8 cellular contexts compared by ENCODE assay signal in the genomic region with DNA sequence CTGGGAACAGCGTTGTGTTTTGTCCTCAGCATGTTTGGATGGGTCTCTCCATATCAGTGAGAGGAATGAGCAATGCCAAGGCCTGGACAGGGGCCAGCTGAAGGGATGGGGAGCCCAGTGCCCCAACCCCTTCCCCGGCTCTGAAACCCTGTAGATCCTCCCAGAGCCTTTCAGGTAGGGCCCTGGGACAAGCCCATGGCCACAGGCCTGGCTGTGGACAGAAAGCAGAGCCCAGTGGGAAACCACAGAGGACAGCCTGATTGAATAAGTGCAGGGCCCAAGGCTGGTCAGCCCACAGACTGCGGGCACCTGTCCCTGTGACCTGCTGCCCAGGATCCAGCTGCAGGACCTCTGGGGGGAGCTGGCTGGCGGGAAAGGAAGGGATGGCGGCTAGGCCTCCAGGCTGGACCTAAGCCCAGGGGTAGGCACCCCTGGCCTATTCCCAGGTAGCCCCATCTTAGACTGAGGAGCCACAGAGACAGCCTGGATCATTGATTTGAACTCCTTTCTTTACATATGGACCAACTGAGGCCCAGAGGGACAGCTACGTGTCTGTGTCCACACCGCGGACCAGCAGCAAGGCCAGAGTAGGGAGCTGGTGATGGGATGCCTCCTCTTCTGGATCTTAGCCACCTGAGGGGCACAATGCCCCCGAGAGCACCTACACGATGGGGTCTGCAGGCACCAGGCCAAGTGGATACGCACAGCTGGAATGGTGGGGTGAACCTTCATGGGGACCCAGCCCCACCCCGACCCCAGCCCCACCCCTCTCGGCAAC. TPM values are rescaled to one million over a fixed set of nuclear protein-coding genes. Genes with fewer than 3 reads are reported as not detected.
DNase-seq lines count a peak whose midpoint lies in the region; ATAC-seq and TF ChIP-seq lines count a peak whose summit lies in the region.

No MANE protein-coding gene starts in this region.

- H2BK15ac ChIP-seq in H9 (ENCODE audit: low read depth, low read length), result no peak overlapping the region

- no peaks in the 10 kb centered on the region for H3K79me2 ChIP-seq in H9 (ENCODE audit: insufficient read depth, low read length)

- H3K27me3 Mint-ChIP-seq in H9 (ENCODE audit: low read depth), result peaks cover 34% of the 10 kb centered on the region
- no peaks in the 10 kb centered on the region for H3K27me3 Mint-ChIP-seq in activated T-cell treated with anti-CD3 and anti-CD28 coated beads, Interleukin-2, amount 50 U/mL, for 24 hours

- no peak overlapping the region for H2BK120ac ChIP-seq in H9 (ENCODE audit: low read depth, low read length, poor library complexity, severe bottlenecking)

- no peak overlapping the region for H4K8ac ChIP-seq in H9 (replicated peaks; ENCODE audit: insufficient read length, low read depth, low read length)

- H3K56ac ChIP-seq in H9 (ENCODE audit: insufficient read length, low read depth, low read length), result no peak overlapping the region

- no peak overlapping the region for H3T11ph ChIP-seq in H9 (ENCODE audit: low read length)

- H3K14ac ChIP-seq in H9 (ENCODE audit: insufficient read depth, low read length), result no peak overlapping the region

- H4K5ac ChIP-seq in H9 (ENCODE audit: insufficient read length, low read depth, low read length), result no peak overlapping the region

- no CpG with 5 or more reads among the region's 13 CpGs for WGBS in H9 (ENCODE audit: extremely low coverage, insufficient read length, low lambda C conversion rate)

- H3K36me3 Mint-ChIP-seq in H9 (ENCODE audit: insufficient read depth in 1 of 3, low read depth in 3 of 3), result peaks cover 18 to 31% (median 30%) of the 10 kb centered on the region in 3 experiments; a peak in 6 of 7 replicates
- H3K36me3 Mint-ChIP-seq in activated T-cell treated with anti-CD3 and anti-CD28 coated beads, Interleukin-2, amount 50 U/mL, for 24 hours (ENCODE audit: low read depth), result peaks cover 2% of the 10 kb centered on the region

- H3K27me3 ChIP-seq in H9 (ENCODE audit: insufficient read depth, low read length), result no peaks in the 10 kb centered on the region; the same call in 1 of the 2 replicates

- peak overlapping the region; percentile 45; the same call in 1 of the 2 replicates for H3K4me3 ChIP-seq in iPS-18c (ENCODE audit: insufficient read depth, low read depth, low read length)

- H4K20me1 ChIP-seq in H9 (ENCODE audit: control insufficient read depth, insufficient read depth, insufficient read length), result no peaks in the 10 kb centered on the region

- no peak overlapping the region for H3K27ac ChIP-seq in H9 (ENCODE audit: insufficient read length, low read depth, low read length)

- TF ChIP-seq CTCF in H9 (conservative IDR thresholded peaks at IDR 0.05), result no peak

- H3K79me1 ChIP-seq in H9 (ENCODE audit: insufficient read depth, low read depth, low read length, poor library complexity, severe bottlenecking), result no peaks in the 10 kb centered on the region

- DNase-seq in H9 (peak; percentile 26), DMS79 treated with DMSO at 0.1 percent for 48 hours (lab: John Stamatoyannopoulos, UW) (no peak), erythroblast (lab: John Stamatoyannopoulos, UW) (no peak), SW 1271 (lab: John Stamatoyannopoulos, UW) (no peak)
- no peak for DNase-seq in activated T-cell treated with anti-CD3 and anti-CD28 coated beads, Interleukin-2, amount 50 U/mL, for 24 hours
- DNase-seq in stimulated activated naive CD8-positive, alpha-beta T cell treated with anti-CD3 and anti-CD28 coated beads, Interleukin-15, Interleukin-2, amounts not matched to agents 100 U/mL and 50 U/mL, for 24 hours, result peak; percentile 22

- H3K9me3 Mint-ChIP-seq in H9, result no peaks in the 10 kb centered on the region
- H3K9me3 Mint-ChIP-seq in activated T-cell treated with anti-CD3 and anti-CD28 coated beads, Interleukin-2, amount 50 U/mL, for 24 hours, result no peaks in the 10 kb centered on the region

- H3K4me2 ChIP-seq in H9 (ENCODE audit: insufficient read depth, insufficient read length, low read length), result peak overlapping the region; percentile 52

- H2BK20ac ChIP-seq in H9 (ENCODE audit: low read depth, low read length, poor library complexity, severe bottlenecking), result no peak overlapping the region

- peak overlapping the region; percentile 73 to 82 for H3K4me3 Mint-ChIP-seq in H9
- peak overlapping the region; percentile 81 for H3K4me3 Mint-ChIP-seq in activated T-cell treated with anti-CD3 and anti-CD28 coated beads, Interleukin-2, amount 50 U/mL, for 24 hours

- ATAC-seq in stimulated activated naive CD8-positive, alpha-beta T cell treated with anti-CD3 and anti-CD28 coated beads, Interleukin-15, Interleukin-2, amounts not matched to agents 100 U/mL and 50 U/mL, for 24 hours, result no peak
- no peak for ATAC-seq in GM18907 (IDR thresholded peaks at IDR 0.05; ENCODE audit: unreplicated experiment)

- H3K4me1 Mint-ChIP-seq in H9, result peaks cover 56 to 58% of the 10 kb centered on the region in 2 experiments
- H3K4me1 Mint-ChIP-seq in activated T-cell treated with anti-CD3 and anti-CD28 coated beads, Interleukin-2, amount 50 U/mL, for 24 hours (ENCODE audit: low read depth), result peaks cover 83% of the 10 kb centered on the region

- no peak overlapping the region for H2AK5ac ChIP-seq in H9 (ENCODE audit: insufficient read length, low read length)

- H3K4me1 ChIP-seq in H9 (ENCODE audit: insufficient read depth, low read length), result peaks cover 10% of the 10 kb centered on the region; the same call in 1 of the 2 replicates

- peaks cover 4% of the 10 kb centered on the region for H3K23me2 ChIP-seq in H9 (ENCODE audit: insufficient read length, low read depth, low read length, poor library complexity, severe bottlenecking)

- H4K91ac ChIP-seq in H9 (ENCODE audit: insufficient read length, low read depth, low read length), result no peak overlapping the region

- no peak overlapping the region for H3K27ac Mint-ChIP-seq in H9
- peak overlapping the region; percentile 95 for H3K27ac Mint-ChIP-seq in activated T-cell treated with anti-CD3 and anti-CD28 coated beads, Interleukin-2, amount 50 U/mL, for 24 hours

- no peak for TF ChIP-seq POLR2A in erythroblast (IDR thresholded peaks at IDR 0.05; ENCODE audit: low read length)

- H3K18ac ChIP-seq in H9 (ENCODE audit: insufficient read length, low read depth, low read length), result no peak overlapping the region

- no peak overlapping the region for H3K9ac ChIP-seq in H9 (ENCODE audit: extremely low read depth, insufficient read length, low read length)

- H2BK12ac ChIP-seq in H9 (ENCODE audit: insufficient read length, low read depth, low read length), result no peak overlapping the region

- H3K4ac ChIP-seq in H9 (ENCODE audit: low read depth, low read length), result no peak overlapping the region

- no peak overlapping the region for H3K23ac ChIP-seq in H9 (ENCODE audit: insufficient read length, low read depth, low read length)

- no peak overlapping the region for H2AFZ ChIP-seq in H9 (ENCODE audit: low read length)

- H2BK5ac ChIP-seq in H9 (ENCODE audit: insufficient read length, low read length), result no peak overlapping the region

- H3K9me3 ChIP-seq in H9 (ENCODE audit: control insufficient read depth, low read depth, low read length) (no peaks in the 10 kb centered on the region), iPS-18c (ENCODE audit: control insufficient read depth, insufficient read depth, low read length) (no peaks in the 10 kb centered on the region)

RNA-seq across cellular contexts. Expression of gene CCDC102A, which starts 1.3 kb away (rescaled TPM):
- total RNA-seq in H9 (2021), result 6.6 and 8.2 TPM in 2 replicates

RNA-seq across cellular contexts. Expression of gene ADGRG5, which starts 7.4 kb away (rescaled TPM):
- total RNA-seq in H9 (2021), result 11.7 and 12.1 TPM in 2 replicates

RNA-seq across cellular contexts. Expression of gene DOK4, which starts 48.8 kb away (rescaled TPM):
- 13.1 and 13.2 TPM in 2 replicates for total RNA-seq in H9 (2021)

Comparison
In these comparisons a context has a peak if more than half of its experiments do, and no peak if none do; other contexts are left out.
1. DNase-seq: peak in H9 (single experiment) and stimulated activated naive CD8-positive, alpha-beta T cell treated with anti-CD3 and anti-CD28 coated beads, Interleukin-15, Interleukin-2, amounts not matched to agents 100 U/mL and 50 U/mL, for 24 hours (single experiment); none in activated T-cell treated with anti-CD3 and anti-CD28 coated beads, Interleukin-2, amount 50 U/mL, for 24 hours (single experiment), DMS79 treated with DMSO at 0.1 percent for 48 hours (single experiment), erythroblast (0 of 2) and SW 1271 (0 of 2).